Comparison of ENCODE assay signal across 22 cellular contexts in genomic region chr4:108010167-108010566, GRCh38. TPM values are rescaled to one million over a fixed set of nuclear protein-coding genes. Genes with fewer than 3 reads are reported as not detected.
DNase-seq lines count a peak whose midpoint lies in the region; ATAC-seq, FAIRE-seq and TF ChIP-seq lines count a peak whose summit lies in the region.
"Had no signal": no experiment of that assay in that cellular context is flagged by ENCODE, and none has a peak within 500 bp of the region (broad histone marks: within the 10 kb centered on the region; RNA-seq: fewer than 3 reads in every experiment).

No MANE protein-coding gene starts in this region.

- H3K4me1 ChIP-seq in ACC112 (ENCODE audit: control insufficient read depth, insufficient read depth, low read length, unreplicated experiment) = peaks cover 20% of the 10 kb centered on the region
- H3K4me1 ChIP-seq in Peyer's patch = no peaks in the 10 kb centered on the region
- H3K4me1 ChIP-seq in right lobe of liver = peaks cover 0 to 10% (median 4%) of the 10 kb centered on the region in 4 donors
- H3K4me1 ChIP-seq in thyroid gland = no peaks in the 10 kb centered on the region
- H3K4me1 ChIP-seq: Caco-2 had no signal

- H3K27me3 ChIP-seq in ACC112 (ENCODE audit: insufficient read depth, low read length) = no peaks in the 10 kb centered on the region
- H3K27me3 ChIP-seq in bronchial epithelial cell (ENCODE audit: control insufficient read depth, insufficient read depth, low read length) = no peaks in the 10 kb centered on the region
- H3K27me3 ChIP-seq in Peyer's patch = no peaks in the 10 kb centered on the region
- H3K27me3 ChIP-seq in right lobe of liver = no peaks in the 10 kb centered on the region
- H3K27me3 ChIP-seq in thyroid gland = no peaks in the 10 kb centered on the region
- H3K27me3 ChIP-seq: cardiac muscle cell had no signal

- TF ChIP-seq POLR2A in Peyer's patch (IDR thresholded peaks at IDR 0.05) (no peak), right lobe of liver (IDR thresholded peaks at IDR 0.05) (no peak), thyroid gland (IDR thresholded peaks at IDR 0.05) (no peak)

- DNase-seq in HS-5 (ENCODE audit: low read depth) (peak; percentile 59), bronchial epithelial cell (ENCODE audit: low read depth) (peak; percentile 69), iris pigment epithelial cell (ENCODE audit: low read depth) (peak; percentile 73), Peyer's patch (no peak), right lobe of liver (no peak), thyroid gland (no peak)
- DNase-seq: activated CD4-positive, alpha-beta T cell treated with anti-CD3 and anti-CD28 coated beads for 1 hour; activated naive CD4-positive, alpha-beta T cell treated with anti-CD3 and anti-CD28 coated beads, Interleukin-2, amount 50 U/mL, for 16 hours; Caco-2; effector memory CD8-positive, alpha-beta T cell; GF-D8; midbrain; NCI-H1105; occipital lobe; SHP77; stimulated activated naive B cell treated with anti-CD40 and anti-IgM and Interleukin-4, amounts not matched to agents 10 μg/mL and 1 μg/mL and 100 μg/mL, for 72 hours had no signal

- WGBS in right lobe of liver (ENCODE audit: insufficient coverage, low coverage, low lambda C conversion rate, missing lambda C conversion rate) = 88% methylated on average over 2 of the region's 2 CpGs
- 96 to 97% methylated on average over 2 of the region's 2 CpGs for WGBS in thyroid gland, 2 donors

- intact Hi-C loops in right lobe of liver (cut with DNase I) (no loop called here), thyroid gland (cut with DNase I) (no loop called here)

- H3K4me3 ChIP-seq in ACC112 (ENCODE audit: low read depth, low read length) (peak overlapping the region; percentile 11; the same call in 1 of the 2 replicates), bronchial epithelial cell (ENCODE audit: low read depth, low read length) (no peak overlapping the region), Peyer's patch (no peak overlapping the region), right lobe of liver (no peak overlapping the region), thyroid gland (replicated peaks in 1 of 3) (no peak overlapping the region)
- H3K4me3 ChIP-seq: cardiac muscle cell had no signal

- no peak overlapping the region for H2AFZ ChIP-seq in ACC112 (ENCODE audit: low read length, unreplicated experiment)

- no peak for TF ChIP-seq CTCF in bronchial epithelial cell (IDR thresholded peaks at IDR 0.05; ENCODE audit: insufficient read depth, low read length, severe bottlenecking)
- TF ChIP-seq CTCF in Peyer's patch (IDR thresholded peaks at IDR 0.05) = no peak
- no peak for TF ChIP-seq CTCF in right lobe of liver (IDR thresholded peaks at IDR 0.05)
- TF ChIP-seq CTCF in thyroid gland (IDR thresholded peaks at IDR 0.05) = no peak

- no peaks in the 10 kb centered on the region for H3K9me3 ChIP-seq in Peyer's patch
- H3K9me3 ChIP-seq in right lobe of liver = no peaks in the 10 kb centered on the region
- H3K9me3 ChIP-seq in thyroid gland = no peaks in the 10 kb centered on the region
- H3K9me3 ChIP-seq: Caco-2 had no signal

- H3K36me3 ChIP-seq in ACC112 (ENCODE audit: insufficient read depth, low read length) = peaks cover 5% of the 10 kb centered on the region; the same call in 1 of the 2 replicates
- H3K36me3 ChIP-seq in bronchial epithelial cell (ENCODE audit: control insufficient read depth, insufficient read depth, low read length) = peaks cover 3% of the 10 kb centered on the region
- H3K36me3 ChIP-seq in Peyer's patch = peaks cover 0 to 41% (median 0%) of the 10 kb centered on the region in 3 donors
- H3K36me3 ChIP-seq in right lobe of liver = peaks cover 0 to 23% (median 2%) of the 10 kb centered on the region in 4 donors
- peaks cover 3 to 4% of the 10 kb centered on the region in 2 donors for H3K36me3 ChIP-seq in thyroid gland

- H3K79me2 ChIP-seq in ACC112 (ENCODE audit: control insufficient read depth, insufficient read depth, low read length, unreplicated experiment) = no peaks in the 10 kb centered on the region

- FAIRE-seq in bronchial epithelial cell (lab: Jason Lieb, UNC) = no peak
- FAIRE-seq: A204.1, GM18507, keratinocyte had no signal

- H3K27ac ChIP-seq in ACC112 (ENCODE audit: low read depth, low read length) (peak overlapping the region; percentile 25; the same call in 1 of the 2 replicates), Peyer's patch (no peak overlapping the region), right lobe of liver (no peak overlapping the region), thyroid gland (no peak overlapping the region)
- H3K27ac ChIP-seq: cardiac muscle cell had no signal

- ATAC-seq in GM19324 (IDR thresholded peaks at IDR 0.05; ENCODE audit: low FRiP score, unreplicated experiment) = no peak
- ATAC-seq in right lobe of liver = no peak
- ATAC-seq: effector memory CD8-positive, alpha-beta T cell; stimulated activated naive B cell treated with anti-CD40 and anti-IgM and Interleukin-4, amounts not matched to agents 10 μg/mL and 1 μg/mL and 100 μg/mL, for 72 hours had no signal

RNA-seq across cellular contexts. Expression of gene HADH, which starts 20.5 kb away (rescaled TPM):
- total RNA-seq in bronchial epithelial cell (7.1 and 9.1 TPM in 2 replicates), Peyer's patch (100 to 1,000 TPM; 110 to 173 (median 131) TPM), right lobe of liver (100 to 1,000 TPM in 3 of 6 experiments, 10 to 100 TPM in 3; 67.2 to 152 (median 104) TPM), thyroid gland (10 to 100 TPM; 32.7 to 60.4 (median 50.9) TPM)

Comparison
In these comparisons a context has a peak if more than half of its experiments do, and no peak if none do; other contexts are left out.
1. DNase-seq: peak in HS-5 (single experiment), bronchial epithelial cell (single experiment) and iris pigment epithelial cell (single experiment); none in Peyer's patch (0 of 3), right lobe of liver (0 of 3) and thyroid gland (0 of 2).